In genomic region chr1:109248797-109249629, GRCh38 we compare ENCODE assay signal across 8 cellular contexts. TPM values are rescaled to one million over a fixed set of nuclear protein-coding genes. Genes with fewer than 3 reads are reported as not detected.
DNase-seq lines count a peak whose midpoint lies in the region; ATAC-seq and TF ChIP-seq lines count a peak whose summit lies in the region.

Gene CELSR2 (plus strand): TSS chr1:109249539. CDS start chr1:109250080, 541 bp downstream.

- no peak for TF ChIP-seq CTCF in GM13976 (IDR thresholded peaks at IDR 0.05; ENCODE audit: borderline replicate concordance, control extremely low read depth, extremely low read depth, insufficient read depth, missing control alignments)
- no peak for TF ChIP-seq CTCF in WI38 (IDR thresholded peaks at IDR 0.05; ENCODE audit: low read depth, low read length)
- no peak for TF ChIP-seq CTCF in kidney epithelial cell (IDR thresholded peaks at IDR 0.05; ENCODE audit: insufficient read depth, low read length, poor library complexity, severe bottlenecking)

- peak; percentile 93 for DNase-seq in GM13976 (ENCODE audit: low spot score)
- DNase-seq in NCI-H146 (lab: John Stamatoyannopoulos, UW), result peak; percentile 77
- DNase-seq in central memory CD8-positive, alpha-beta T cell (ENCODE audit: low spot score in 2 of 2), result no peak
- DNase-seq in kidney epithelial cell (ENCODE audit: low read depth), result no peak
- DNase-seq in stimulated activated CD4-positive, alpha-beta T cell treated with anti-CD3 and anti-CD28 coated beads, Interleukin-1b, Interleukin-23, amount 100 ng/mL, for 4 hours (ENCODE audit: low read depth in 2 of 2), result peak; percentile 27 to 45
- DNase-seq in GOT3 (lab: John Stamatoyannopoulos, UW), result no peak

- H3K36me3 ChIP-seq in kidney epithelial cell (ENCODE audit: control insufficient read depth, insufficient read depth, low read length), result no peaks in the 10 kb centered on the region

- H3K9me3 Mint-ChIP-seq in central memory CD8-positive, alpha-beta T cell, result no peaks in the 10 kb centered on the region

- H3K27ac Mint-ChIP-seq in central memory CD8-positive, alpha-beta T cell (ENCODE audit: low read depth), result no peak within 1 kb of the TSS

- peak within 1 kb of the TSS; percentile 72 for H3K4me3 Mint-ChIP-seq in central memory CD8-positive, alpha-beta T cell

- peaks cover 30% of the 10 kb centered on the region for H3K4me1 Mint-ChIP-seq in central memory CD8-positive, alpha-beta T cell

- in situ Hi-C loops in GM13976 (cut with MboI; ENCODE audit: low sequenced_read_pairs, unreplicated experiment), result no loop called here

- no peaks in the 10 kb centered on the region for H3K27me3 Mint-ChIP-seq in central memory CD8-positive, alpha-beta T cell

- peak within 1 kb of the TSS; percentile 47 for H3K4me3 ChIP-seq in WI38 (ENCODE audit: low read depth, low read length)
- peak within 1 kb of the TSS; percentile 57 for H3K4me3 ChIP-seq in kidney epithelial cell (ENCODE audit: low read depth, low read length)

- ATAC-seq in HG02623 (IDR thresholded peaks at IDR 0.05; ENCODE audit: unreplicated experiment), result peak; percentile 68
- peak; percentile 93 for ATAC-seq in central memory CD8-positive, alpha-beta T cell (replicated peaks; ENCODE audit: extremely low read depth, poor library complexity, severe bottlenecking)

- no peaks in the 10 kb centered on the region for H3K27me3 ChIP-seq in kidney epithelial cell (ENCODE audit: control insufficient read depth, insufficient read depth, low read length)

- peaks cover 4% of the 10 kb centered on the region for H3K36me3 Mint-ChIP-seq in central memory CD8-positive, alpha-beta T cell (ENCODE audit: insufficient read depth)

RNA-seq across cellular contexts. Expression of gene CELSR2, which starts in this region (rescaled TPM):
- 18.1 and 19.4 TPM in 2 replicates for total RNA-seq in kidney epithelial cell

Comparison
In these comparisons a context has a peak if more than half of its experiments do, and no peak if none do; other contexts are left out.
1. DNase-seq: peak in GM13976 (single experiment), NCI-H146 (single experiment) and stimulated activated CD4-positive, alpha-beta T cell treated with anti-CD3 and anti-CD28 coated beads, Interleukin-1b, Interleukin-23, amount 100 ng/mL, for 4 hours (2 of 2); none in central memory CD8-positive, alpha-beta T cell (0 of 2), kidney epithelial cell (single experiment) and GOT3 (single experiment).